In genomic region chr16:1932050-1933028, GRCh38 we compare ENCODE assay signal across 12 cellular contexts. TPM values are rescaled to one million over a fixed set of nuclear protein-coding genes. Genes with fewer than 3 reads are reported as not detected.
DNase-seq lines count a peak whose midpoint lies in the region; ATAC-seq and TF ChIP-seq lines count a peak whose summit lies in the region.
"Had no signal": no experiment of that assay in that cellular context is flagged by ENCODE, and none has a peak within 500 bp of the region (broad histone marks: within the 10 kb centered on the region; RNA-seq: fewer than 3 reads in every experiment).

No MANE protein-coding gene starts in this region.

- intact Hi-C loops in mammary epithelial cell (cut with micrococcal nuclease): no loop called here
- intact Hi-C loops in PC-3 (cut with micrococcal nuclease): loop anchor here (1.0 kb wide), 1 partner anchor 69 kb away; no protein-coding TSS in a partner anchor
- intact Hi-C loops in stomach (cut with DNase I; ENCODE audit: low total_unique reads): loop anchor here (5.0 kb wide), 1 partner anchor 70 kb away; no protein-coding TSS in a partner anchor

- dilution Hi-C loops in mammary epithelial cell (cut with HindIII; ENCODE audit: low sequenced_read_pairs): no loop called here

- H3K36me3 ChIP-seq in mammary epithelial cell (ENCODE audit: insufficient read depth, low read length) (no peaks in the 10 kb centered on the region), PC-3 (ENCODE audit: low read depth, low read length) (no peaks in the 10 kb centered on the region), stomach (peaks cover 0 to 7% (median 7%) of the 10 kb centered on the region in 4 donors), suprapubic skin (peaks cover 6% of the 10 kb centered on the region)

- no peak overlapping the region for H2AFZ ChIP-seq in mammary epithelial cell (ENCODE audit: low read depth, low read length)
- H2AFZ ChIP-seq in PC-3 (ENCODE audit: low read length): no peak overlapping the region

- H3K27ac ChIP-seq in mammary epithelial cell (ENCODE audit: insufficient read depth, low read depth, low read length) (no peak overlapping the region), PC-3 (ENCODE audit: low read length) (no peak overlapping the region), stomach (no peak overlapping the region), suprapubic skin (no peak overlapping the region)
- H3K27ac ChIP-seq: BLaER1 treated with 17β-estradiol and CSF1 and Interleukin-3, amounts not matched to agents 10 nM and 100 nM had no signal

- H4K20me1 ChIP-seq in mammary epithelial cell (ENCODE audit: insufficient read depth, low read length) (no peaks in the 10 kb centered on the region), PC-3 (ENCODE audit: low read length) (no peaks in the 10 kb centered on the region)

- TF ChIP-seq POLR2A in stomach (IDR thresholded peaks at IDR 0.05): no peak
- TF ChIP-seq POLR2A in suprapubic skin (IDR thresholded peaks at IDR 0.05): no peak

- WGBS in mammary epithelial cell (ENCODE audit: low coverage, missing lambda C conversion rate): 72% methylated on average over 16 of the region's 19 CpGs
- 47 to 69% (median 59%) methylated on average over 16 to 19 of the region's 19 CpGs for WGBS in stomach, 5 donors
- 58% methylated on average over 6 of the region's 19 CpGs for WGBS in suprapubic skin

- ATAC-seq in PC-3: peak; percentile 68
- ATAC-seq in HG02588 (IDR thresholded peaks at IDR 0.05; ENCODE audit: unreplicated experiment): no peak

- H3K9me2 ChIP-seq in PC-3 (replicated peaks; ENCODE audit: low read length): no peaks in the 10 kb centered on the region

- H3F3A ChIP-seq in PC-3 (ENCODE audit: low read length, unreplicated experiment): no peaks in the 10 kb centered on the region

- no peak overlapping the region for H3K9ac ChIP-seq in mammary epithelial cell (ENCODE audit: insufficient read depth, low read length)
- H3K9ac ChIP-seq in PC-3 (ENCODE audit: low read length): no peak overlapping the region

- H3K4me3 ChIP-seq in mammary epithelial cell (replicated peaks in 1 of 3; ENCODE audit: insufficient read depth in 1 of 3, low read depth in 2 of 3, low read length in 3 of 3) (no peak overlapping the region), PC-3 (ENCODE audit: low read length) (no peak overlapping the region), epithelial cell of proximal tubule (ENCODE audit: low read depth, low read length) (no peak overlapping the region), stomach (no peak overlapping the region), suprapubic skin (no peak overlapping the region)
- H3K4me3 ChIP-seq: BLaER1 treated with 17β-estradiol and CSF1 and Interleukin-3, amounts not matched to agents 10 nM and 100 nM had no signal

- H3K9me3 ChIP-seq in mammary epithelial cell (replicated peaks; ENCODE audit: insufficient read depth, low read length): no peaks in the 10 kb centered on the region
- H3K9me3 ChIP-seq in PC-3 (ENCODE audit: low read length): no peaks in the 10 kb centered on the region
- H3K9me3 ChIP-seq in stomach: no peaks in the 10 kb centered on the region
- no peaks in the 10 kb centered on the region for H3K9me3 ChIP-seq in suprapubic skin
- H3K9me3 ChIP-seq: BLaER1 treated with 17β-estradiol and CSF1 and Interleukin-3, amounts not matched to agents 10 nM and 100 nM had no signal

- DNase-seq in T47D (ENCODE audit: low read depth in 1 of 2, low spot score in 1 of 2): peak; percentile 77 to 88
- no peak for DNase-seq in mammary epithelial cell
- peak; percentile 54 for DNase-seq in PC-3
- DNase-seq in epithelial cell of proximal tubule (ENCODE audit: low read depth): no peak
- DNase-seq in stomach: peak; percentile 69
- no peak for DNase-seq in mucosa of gallbladder (ENCODE audit: low spot score)
- DNase-seq in suprapubic skin (ENCODE audit: low spot score in 2 of 2): no peak
- DNase-seq: NCI-H1417 treated with DMSO at 0.1 percent for 48 hours, T-helper 1 cell had no signal

- TF ChIP-seq EP300 in stomach (IDR thresholded peaks at IDR 0.05): no peak
- no peak for TF ChIP-seq EP300 in suprapubic skin (IDR thresholded peaks at IDR 0.05)

- POLR2A ChIA-PET in PC-3 (lab: Charles Lee; ENCODE audit: unreplicated experiment): no interaction called here

- in situ Hi-C loops in T47D (cut with HindIII; ENCODE audit: low pct_unique_long_range_greater_than_20kb, low sequenced_read_pairs) (no loop called here), mammary epithelial cell (cut with MboI; ENCODE audit: low sequenced_read_pairs in 2 of 2) (loop anchor here (5.0 to 10.0 kb wide), 2 partner anchors 68 to 75 kb away; no protein-coding TSS in a partner anchor)

- CTCF ChIA-PET in mammary epithelial cell (lab: Charles Lee; ENCODE audit: low non-redundant PET) (interaction anchor here (0.6 kb wide), 2 partner anchors 12 to 1252 kb away, joined by 11 to 25 read pairs; partner anchors contain the start of gene STUB1), PC-3 (lab: Charles Lee) (interaction anchor here (0.6 kb wide), 3 partner anchors 9 to 1166 kb away, joined by 3 to 4 read pairs (median 3); no protein-coding TSS in a partner anchor)

- H3K4me2 ChIP-seq in mammary epithelial cell (ENCODE audit: insufficient read depth, low read depth, low read length) (no peak overlapping the region), PC-3 (ENCODE audit: low read length) (no peak overlapping the region)

- H3K79me2 ChIP-seq in mammary epithelial cell (ENCODE audit: insufficient read depth, low read length) (no peaks in the 10 kb centered on the region), PC-3 (ENCODE audit: low read length) (no peaks in the 10 kb centered on the region)

- TF ChIP-seq CTCF in mammary epithelial cell (conservative IDR thresholded peaks at IDR 0.05 in 1 of 2, IDR thresholded peaks at IDR 0.05 in 1 of 2; ENCODE audit: extremely low read depth in 1 of 2, insufficient read depth in 1 of 2, low read depth in 1 of 2, low read length in 2 of 2) (peak in 1 of 2 donors; percentile 57), PC-3 (conservative IDR thresholded peaks at IDR 0.05; ENCODE audit: low read depth, low read length) (peak; percentile 44), epithelial cell of proximal tubule (conservative IDR thresholded peaks at IDR 0.05; ENCODE audit: low read depth, low read length) (peak; percentile 49), stomach (IDR thresholded peaks at IDR 0.05) (peak in 3 of 7 experiments; percentile 14 to 30 (median 29)), suprapubic skin (IDR thresholded peaks at IDR 0.05) (no peak)

- BruUV-seq in mammary epithelial cell (replicated peaks; lab: Mats Ljungman, UMichigan): no TSS peak
- no TSS peak for BruUV-seq in PC-3 (replicated peaks; lab: Mats Ljungman, UMichigan)

- peaks cover 9% of the 10 kb centered on the region for H3K4me1 ChIP-seq in mammary epithelial cell (ENCODE audit: insufficient read depth, low read length)
- peaks cover 8% of the 10 kb centered on the region for H3K4me1 ChIP-seq in PC-3 (ENCODE audit: insufficient read depth, low read length)
- peaks cover 0 to 33% (median 14%) of the 10 kb centered on the region in 4 donors for H3K4me1 ChIP-seq in stomach
- H3K4me1 ChIP-seq in suprapubic skin: peaks cover 18% of the 10 kb centered on the region

- H3K27me3 ChIP-seq in mammary epithelial cell (ENCODE audit: insufficient read depth, low read length) (no peaks in the 10 kb centered on the region), PC-3 (ENCODE audit: low read length) (no peaks in the 10 kb centered on the region), stomach (peaks cover 0 to 5% (median 0%) of the 10 kb centered on the region in 3 donors), suprapubic skin (no peaks in the 10 kb centered on the region)
- H3K27me3 ChIP-seq: BLaER1 treated with 17β-estradiol and CSF1 and Interleukin-3, amounts not matched to agents 10 nM and 100 nM had no signal

RNA-seq across cellular contexts. Expression of gene MSRB1, which starts 10.7 kb away (rescaled TPM):
- total RNA-seq in mammary epithelial cell: 10 to 100 TPM; 19.2 to 22.0 TPM
- 30.6 TPM for polyA plus RNA-seq in mammary epithelial cell
- 6.2 TPM for polyA minus RNA-seq in mammary epithelial cell
- 24.6 and 25.7 TPM in 2 replicates for total RNA-seq in PC-3 (2014; rRNA removed)
- 8.6 and 22.0 TPM in 2 replicates for total RNA-seq in epithelial cell of proximal tubule
- 10 to 100 TPM in 3 of 5 donors, 1 to 10 TPM in 1, not detected in 1; 6.2 to 61.1 (median 16.3) TPM for total RNA-seq in stomach
- polyA plus RNA-seq in stomach: 10 to 100 TPM; 31.2 to 68.5 (median 48.9) TPM
- 41.2 TPM for total RNA-seq in mucosa of gallbladder
- 10 to 100 TPM; 14.9 to 28.6 (median 23.5) TPM for total RNA-seq in suprapubic skin

RNA-seq across cellular contexts. Expression of gene HS3ST6, which starts 14.1 kb away (rescaled TPM):
- not detected for total RNA-seq in mammary epithelial cell
- not detected for polyA plus RNA-seq in mammary epithelial cell
- polyA minus RNA-seq in mammary epithelial cell: not detected
- not detected in 2 replicates for total RNA-seq in PC-3 (2014; rRNA removed)
- not detected in 2 replicates for total RNA-seq in epithelial cell of proximal tubule
- total RNA-seq in stomach: not detected
- polyA plus RNA-seq in stomach: 1 to 10 TPM in 1 of 3 donors, not detected in 2; 1.6 TPM
- total RNA-seq in mucosa of gallbladder: not detected
- total RNA-seq in suprapubic skin: 10 to 100 TPM; 28.5 to 76.7 (median 58.5) TPM
- total RNA-seq: osteoblast had no signal

RNA-seq across cellular contexts. Expression of gene RPL3L, which starts 22.1 kb away (rescaled TPM):
- total RNA-seq in mammary epithelial cell: under 1 TPM; 0.33 to 0.80 TPM
- polyA plus RNA-seq in mammary epithelial cell: 0.09 TPM
- not detected for polyA minus RNA-seq in mammary epithelial cell
- total RNA-seq in PC-3 (2014; rRNA removed): 1.5 TPM in 1 of 2 replicates, not detected in the other
- not detected in 2 replicates for total RNA-seq in epithelial cell of proximal tubule
- not detected for total RNA-seq in stomach
- under 1 TPM in 2 of 3 donors, not detected in 1; 0.05 to 0.19 TPM for polyA plus RNA-seq in stomach
- total RNA-seq in mucosa of gallbladder: not detected
- total RNA-seq in suprapubic skin: under 1 TPM in 3 of 4 donors, not detected in 1; 0.29 to 0.60 (median 0.42) TPM
- total RNA-seq: osteoblast had no signal

RNA-seq across cellular contexts. Expression of gene NDUFB10, which starts 27.0 kb away (rescaled TPM):
- total RNA-seq in mammary epithelial cell: 100 to 1,000 TPM in 1 of 2 donors, 10 to 100 TPM in 1; 62.5 to 146 TPM
- 192 TPM for polyA plus RNA-seq in mammary epithelial cell
- polyA minus RNA-seq in mammary epithelial cell: 149 TPM
- 407 and 530 TPM in 2 replicates for total RNA-seq in PC-3 (2014; rRNA removed)
- total RNA-seq in epithelial cell of proximal tubule: 236 and 407 TPM in 2 replicates
- total RNA-seq in stomach: 100 to 1,000 TPM in 1 of 5 donors, 10 to 100 TPM in 4; 28.6 to 119 (median 57.5) TPM
- polyA plus RNA-seq in stomach: 100 to 1,000 TPM; 242 to 285 (median 253) TPM
- 145 TPM for total RNA-seq in mucosa of gallbladder
- total RNA-seq in suprapubic skin: 100 to 1,000 TPM; 157 to 196 (median 174) TPM

RNA-seq across cellular contexts. Expression of gene RPS2, which starts 32.3 kb away (rescaled TPM):
- total RNA-seq in mammary epithelial cell (1,000 to 10,000 TPM; 1,442 to 3,060 TPM), PC-3 (2014; rRNA removed) (2,234 and 2,721 TPM in 2 replicates), epithelial cell of proximal tubule (2,813 and 2,878 TPM in 2 replicates), stomach (1,000 to 10,000 TPM in 4 of 5 donors, 100 to 1,000 TPM in 1; 997 to 2,615 (median 1,653) TPM), mucosa of gallbladder (1,121 TPM), suprapubic skin (1,000 to 10,000 TPM; 3,268 to 4,213 (median 3,625) TPM)
- polyA plus RNA-seq in mammary epithelial cell (3,984 TPM), stomach (1,000 to 10,000 TPM; 2,720 to 4,842 (median 2,788) TPM)
- 3,102 TPM for polyA minus RNA-seq in mammary epithelial cell

Comparison
In these comparisons a context has a peak if more than half of its experiments do, and no peak if none do; other contexts are left out.
1. DNase-seq: peak in T47D (2 of 2), PC-3 (single experiment) and stomach (single experiment); none in mammary epithelial cell (single experiment), epithelial cell of proximal tubule (single experiment), mucosa of gallbladder (single experiment) and suprapubic skin (0 of 2).
2. CTCF ChIP-seq: peak in PC-3 (single experiment) and epithelial cell of proximal tubule (single experiment); none in suprapubic skin (0 of 2).
3. RNA of gene HS3ST6, which starts 14.1 kb away (total RNA-seq): 28.5 to 76.7 TPM in suprapubic skin; not detected in mucosa of gallbladder (single experiment), not detected in mammary epithelial cell, not detected in PC-3, not detected in epithelial cell of proximal tubule and not detected in stomach; every median in the first group is over 10 times any median in the second.